Comparison of ENCODE assay signal across 10 cellular contexts in the genomic region with DNA sequence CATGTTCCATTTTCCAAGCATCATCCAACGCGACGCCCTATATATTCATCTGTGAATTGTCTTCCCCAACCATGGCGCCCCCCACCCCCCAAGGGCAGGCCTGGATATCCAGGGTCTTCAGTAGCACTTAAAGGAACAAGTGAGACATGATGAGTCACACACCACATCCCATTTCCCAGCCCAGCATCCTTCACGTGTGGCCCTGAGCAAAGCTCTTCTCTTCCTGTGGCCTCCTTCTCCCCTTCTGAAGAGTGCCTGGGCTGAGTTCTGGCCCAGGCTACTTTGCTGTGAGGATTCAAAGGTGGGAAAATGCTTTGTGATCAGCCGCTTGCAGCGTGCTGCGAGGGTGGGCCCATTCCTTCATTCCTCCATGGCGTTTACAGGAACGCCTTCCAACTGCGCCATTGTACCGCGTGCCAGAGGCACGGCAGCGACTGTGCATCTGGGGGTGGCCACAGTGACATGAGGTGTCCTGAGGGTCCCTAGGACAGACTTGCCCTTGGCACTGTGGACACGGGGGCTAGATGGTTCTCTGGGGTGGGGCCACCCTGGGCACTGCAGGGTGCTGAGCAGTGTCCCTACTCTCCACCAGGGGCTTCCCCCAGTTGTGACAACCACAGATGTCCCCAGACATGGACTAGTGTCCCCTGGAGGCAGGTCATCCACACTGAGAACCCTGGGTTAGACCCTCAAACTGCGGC. TPM values are rescaled to one million over a fixed set of nuclear protein-coding genes. Genes with fewer than 3 reads are reported as not detected.
DNase-seq lines count a peak whose midpoint lies in the region; ATAC-seq and TF ChIP-seq lines count a peak whose summit lies in the region.
"Had no signal": no experiment of that assay in that cellular context is flagged by ENCODE, and none has a peak within 500 bp of the region (broad histone marks: within the 10 kb centered on the region; RNA-seq: fewer than 3 reads in every experiment).

No MANE protein-coding gene starts in this region.

- no TSS peak for BruUV-seq in Caco-2 (replicated peaks; lab: Mats Ljungman, UMichigan)

- H3K27me3 Mint-ChIP-seq in activated T-helper 1 cell treated with anti-CD3 and anti-CD28 coated beads, Interleukin-12 subunit alpha, Interleukin-12 subunit beta, Interleukin-2, Interleukin-4 antibody, amounts not matched to agents 30 ng/mL and 10 ng/mL and 1 ng/mL, durations not matched to agents 14 hours and 24 hours and 36 hours (ENCODE audit: insufficient read depth) = no peaks in the 10 kb centered on the region
- H3K27me3 Mint-ChIP-seq in Caco-2 (ENCODE audit: insufficient read depth, unreplicated experiment) = no peaks in the 10 kb centered on the region

- H3K9me3 ChIP-seq in BE2C (no peaks in the 10 kb centered on the region), Caco-2 (no peaks in the 10 kb centered on the region)

- H3K4me3 ChIP-seq in BE2C (ENCODE audit: low read depth, low read length) (no peak overlapping the region), HFF-Myc (replicated peaks; ENCODE audit: low read depth, low read length) (no peak overlapping the region), Caco-2 (ENCODE audit: low read depth, low read length) (no peak overlapping the region)

- POLR2A ChIA-PET in Caco-2 (lab: Charles Lee) = no interaction called here

- peaks cover 3% of the 10 kb centered on the region for H3K36me3 Mint-ChIP-seq in activated T-helper 1 cell treated with anti-CD3 and anti-CD28 coated beads, Interleukin-12 subunit alpha, Interleukin-12 subunit beta, Interleukin-2, Interleukin-4 antibody, amounts not matched to agents 30 ng/mL and 10 ng/mL and 1 ng/mL, durations not matched to agents 14 hours and 24 hours and 36 hours (ENCODE audit: low read depth)
- peaks cover 40% of the 10 kb centered on the region for H3K36me3 Mint-ChIP-seq in Caco-2 (ENCODE audit: insufficient read depth, unreplicated experiment)

- no peak for ATAC-seq in GM19324 (IDR thresholded peaks at IDR 0.05; ENCODE audit: low FRiP score, unreplicated experiment)

- H3K27me3 ChIP-seq in BE2C (no peaks in the 10 kb centered on the region), Caco-2 (replicated peaks; ENCODE audit: control insufficient read depth, insufficient read depth, low read length) (no peaks in the 10 kb centered on the region)

- TF ChIP-seq CTCF in BE2C (IDR thresholded peaks at IDR 0.05; ENCODE audit: low read depth, low read length) = peak; percentile 20; the same call in 1 of the 2 replicates
- TF ChIP-seq CTCF in HFF-Myc (IDR thresholded peaks at IDR 0.05; ENCODE audit: low read depth, low read length, missing control alignments) = no peak
- TF ChIP-seq CTCF in Caco-2 (IDR thresholded peaks at IDR 0.05; ENCODE audit: insufficient read depth in 1 of 2, low read depth in 1 of 2, low read length in 1 of 2, severe bottlenecking in 1 of 2, unreplicated experiment in 1 of 2) = peak in 1 of 2 experiments; percentile 24

- H3K4me3 Mint-ChIP-seq in activated T-helper 1 cell treated with anti-CD3 and anti-CD28 coated beads, Interleukin-12 subunit alpha, Interleukin-12 subunit beta, Interleukin-2, Interleukin-4 antibody, amounts not matched to agents 30 ng/mL and 10 ng/mL and 1 ng/mL, durations not matched to agents 14 hours and 24 hours and 36 hours = no peak overlapping the region
- H3K4me3 Mint-ChIP-seq in Caco-2 (ENCODE audit: unreplicated experiment) = no peak overlapping the region

- no peak for DNase-seq in BE2C
- peak; percentile 45 for DNase-seq in HFF-Myc (ENCODE audit: extremely low read depth, low read depth)
- DNase-seq in activated T-helper 1 cell treated with anti-CD3 and anti-CD28 coated beads, Interleukin-12 subunit alpha, Interleukin-12 subunit beta, Interleukin-2, Interleukin-4 antibody, amounts not matched to agents 30 ng/mL and 10 ng/mL and 1 ng/mL, durations not matched to agents 14 hours and 24 hours and 36 hours (ENCODE audit: low spot score) = no peak
- peak; percentile 71 for DNase-seq in hepatic stellate cell (ENCODE audit: low spot score)
- DNase-seq in Caco-2 = no peak
- DNase-seq in COR-L47 (lab: John Stamatoyannopoulos, UW) = no peak
- no peak for DNase-seq in inferior parietal cortex (ENCODE audit: extremely low spot score)
- DNase-seq: amniotic stem cell had no signal

- no peaks in the 10 kb centered on the region for H3K9me3 Mint-ChIP-seq in activated T-helper 1 cell treated with anti-CD3 and anti-CD28 coated beads, Interleukin-12 subunit alpha, Interleukin-12 subunit beta, Interleukin-2, Interleukin-4 antibody, amounts not matched to agents 30 ng/mL and 10 ng/mL and 1 ng/mL, durations not matched to agents 14 hours and 24 hours and 36 hours
- no peaks in the 10 kb centered on the region for H3K9me3 Mint-ChIP-seq in Caco-2 (ENCODE audit: unreplicated experiment)

- CTCF ChIA-PET in Caco-2 (lab: Charles Lee) = interaction anchor here (1.0 kb wide), 1 partner anchor 35 kb away, joined by 4 read pairs; no protein-coding TSS in a partner anchor

- intact Hi-C loops in activated T-helper 1 cell treated with anti-CD3 and anti-CD28 coated beads, Interleukin-12 subunit alpha, Interleukin-12 subunit beta, Interleukin-2, Interleukin-4 antibody, amounts not matched to agents 30 ng/mL and 10 ng/mL and 1 ng/mL, durations not matched to agents 14 hours and 24 hours and 36 hours (cut with micrococcal nuclease) = no loop called here
- intact Hi-C loops in Caco-2 (cut with micrococcal nuclease; ENCODE audit: unreplicated experiment) = no loop called here

- H3K36me3 ChIP-seq in BE2C (peaks cover 13% of the 10 kb centered on the region), Caco-2 (ENCODE audit: control insufficient read depth, insufficient read depth, low read length) (no peaks in the 10 kb centered on the region)

- H3K4me1 ChIP-seq in BE2C = no peaks in the 10 kb centered on the region
- no peaks in the 10 kb centered on the region for H3K4me1 ChIP-seq in Caco-2
- H3K4me1 ChIP-seq: parathyroid adenoma had no signal

- H3K4me1 Mint-ChIP-seq in activated T-helper 1 cell treated with anti-CD3 and anti-CD28 coated beads, Interleukin-12 subunit alpha, Interleukin-12 subunit beta, Interleukin-2, Interleukin-4 antibody, amounts not matched to agents 30 ng/mL and 10 ng/mL and 1 ng/mL, durations not matched to agents 14 hours and 24 hours and 36 hours (ENCODE audit: low read depth) = peaks cover 9% of the 10 kb centered on the region
- H3K4me1 Mint-ChIP-seq in Caco-2 (ENCODE audit: low read depth, unreplicated experiment) = no peaks in the 10 kb centered on the region

- peak overlapping the region; percentile 59 for H3K27ac Mint-ChIP-seq in activated T-helper 1 cell treated with anti-CD3 and anti-CD28 coated beads, Interleukin-12 subunit alpha, Interleukin-12 subunit beta, Interleukin-2, Interleukin-4 antibody, amounts not matched to agents 30 ng/mL and 10 ng/mL and 1 ng/mL, durations not matched to agents 14 hours and 24 hours and 36 hours
- no peak overlapping the region for H3K27ac Mint-ChIP-seq in Caco-2 (ENCODE audit: unreplicated experiment)

RNA-seq across cellular contexts. Expression of gene PLIN4, which starts 11.7 kb away (rescaled TPM):
- 0.15 TPM for polyA plus RNA-seq in BE2C (2012; ENCODE audit: insufficient read depth, insufficient read length, low read depth)
- not detected in 2 replicates for total RNA-seq in activated T-helper 1 cell treated with anti-CD3 and anti-CD28 coated beads, Interleukin-12 subunit alpha, Interleukin-12 subunit beta, Interleukin-2, Interleukin-4 antibody, amounts not matched to agents 30 ng/mL and 10 ng/mL and 1 ng/mL, durations not matched to agents 14 hours and 24 hours and 36 hours
- 0.09 and 0.21 TPM in 2 replicates for total RNA-seq in Caco-2 (2022)

RNA-seq across cellular contexts. Expression of gene PLIN5, which starts 28.4 kb away (rescaled TPM):
- 0.25 TPM for polyA plus RNA-seq in BE2C (2012; ENCODE audit: insufficient read depth, insufficient read length, low read depth)
- total RNA-seq in activated T-helper 1 cell treated with anti-CD3 and anti-CD28 coated beads, Interleukin-12 subunit alpha, Interleukin-12 subunit beta, Interleukin-2, Interleukin-4 antibody, amounts not matched to agents 30 ng/mL and 10 ng/mL and 1 ng/mL, durations not matched to agents 14 hours and 24 hours and 36 hours = not detected in 2 replicates
- total RNA-seq in Caco-2 (2022) = 0.73 and 0.84 TPM in 2 replicates

RNA-seq across cellular contexts. Expression of gene LRG1, which starts 33.2 kb away (rescaled TPM):
- polyA plus RNA-seq in BE2C (2012; ENCODE audit: insufficient read depth, insufficient read length, low read depth) = 0.14 TPM
- total RNA-seq in activated T-helper 1 cell treated with anti-CD3 and anti-CD28 coated beads, Interleukin-12 subunit alpha, Interleukin-12 subunit beta, Interleukin-2, Interleukin-4 antibody, amounts not matched to agents 30 ng/mL and 10 ng/mL and 1 ng/mL, durations not matched to agents 14 hours and 24 hours and 36 hours = 0.27 and 0.39 TPM in 2 replicates
- 0.32 and 0.61 TPM in 2 replicates for total RNA-seq in Caco-2 (2022)

RNA-seq across cellular contexts. Expression of gene HDGFL2, which starts 34.5 kb away (rescaled TPM):
- 190 TPM for polyA plus RNA-seq in BE2C (2012; ENCODE audit: insufficient read depth, insufficient read length, low read depth)
- 66.4 and 70.0 TPM in 2 replicates for total RNA-seq in activated T-helper 1 cell treated with anti-CD3 and anti-CD28 coated beads, Interleukin-12 subunit alpha, Interleukin-12 subunit beta, Interleukin-2, Interleukin-4 antibody, amounts not matched to agents 30 ng/mL and 10 ng/mL and 1 ng/mL, durations not matched to agents 14 hours and 24 hours and 36 hours
- 65.7 and 70.8 TPM in 2 replicates for total RNA-seq in Caco-2 (2022)

RNA-seq across cellular contexts. Expression of gene UBXN6, which starts 49.0 kb away (rescaled TPM):
- 311 TPM for polyA plus RNA-seq in BE2C (2012; ENCODE audit: insufficient read depth, insufficient read length, low read depth)
- 49.5 and 51.0 TPM in 2 replicates for total RNA-seq in activated T-helper 1 cell treated with anti-CD3 and anti-CD28 coated beads, Interleukin-12 subunit alpha, Interleukin-12 subunit beta, Interleukin-2, Interleukin-4 antibody, amounts not matched to agents 30 ng/mL and 10 ng/mL and 1 ng/mL, durations not matched to agents 14 hours and 24 hours and 36 hours
- 42.1 and 42.9 TPM in 2 replicates for total RNA-seq in Caco-2 (2022)

Comparison
In these comparisons a context has a peak if more than half of its experiments do, and no peak if none do; other contexts are left out.
1. DNase-seq: peak in HFF-Myc (single experiment) and hepatic stellate cell (single experiment); none in BE2C (single experiment), activated T-helper 1 cell treated with anti-CD3 and anti-CD28 coated beads, Interleukin-12 subunit alpha, Interleukin-12 subunit beta, Interleukin-2, Interleukin-4 antibody, amounts not matched to agents 30 ng/mL and 10 ng/mL and 1 ng/mL, durations not matched to agents 14 hours and 24 hours and 36 hours (single experiment), Caco-2 (0 of 2), COR-L47 (single experiment) and inferior parietal cortex (single experiment).